11 cellular contexts compared by ENCODE assay signal in the genomic region with DNA sequence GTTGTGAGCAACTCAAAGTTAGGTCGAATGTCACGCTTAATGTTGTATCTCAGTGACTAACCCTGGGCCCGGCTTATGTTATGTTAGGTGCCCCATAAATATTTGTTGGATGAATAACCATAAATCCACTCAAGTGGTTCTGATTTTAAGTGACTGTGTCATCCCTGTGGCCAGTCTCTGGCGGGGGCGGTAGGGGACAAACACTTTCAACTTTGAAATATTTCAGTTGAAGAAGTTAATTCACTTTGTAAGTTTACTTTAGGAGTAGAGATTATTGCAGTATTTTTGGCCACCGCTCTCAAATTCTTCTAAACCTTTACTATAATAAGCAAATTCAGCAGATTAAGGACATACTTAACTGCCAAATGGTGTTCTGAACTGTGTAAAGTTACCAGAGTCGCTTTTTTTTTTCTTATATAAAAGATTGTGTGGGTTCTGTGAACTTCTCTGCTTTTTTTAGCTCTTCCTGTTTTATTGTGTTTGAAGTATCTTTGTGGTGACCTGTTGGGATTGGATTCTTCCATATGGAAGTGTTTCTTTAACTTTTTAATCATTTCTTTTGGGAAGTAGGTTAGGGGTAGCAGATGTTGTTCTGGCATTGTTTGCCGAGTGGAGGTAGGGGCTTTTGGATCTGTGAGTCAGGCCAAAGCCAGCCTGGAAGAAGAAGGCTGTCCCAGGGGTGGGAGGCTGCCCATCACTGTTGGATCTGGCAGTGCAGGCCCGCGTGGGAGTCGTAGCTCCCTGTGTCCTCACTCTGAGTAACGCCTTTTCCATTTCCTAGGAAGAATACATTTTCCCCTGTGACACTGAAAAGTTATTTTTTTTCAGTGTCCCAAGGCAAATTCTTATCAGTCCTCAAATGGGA.
DNase-seq lines count a peak whose midpoint lies in the region; ATAC-seq and TF ChIP-seq lines count a peak whose summit lies in the region.
"Had no signal": no experiment of that assay in that cellular context is flagged by ENCODE, and none has a peak within 500 bp of the region (broad histone marks: within the 10 kb centered on the region; RNA-seq: fewer than 3 reads in every experiment).

No MANE protein-coding gene starts in this region.

- H3K27ac ChIP-seq in tibial artery (peak overlapping the region; percentile 38 to 76), foreskin keratinocyte (no peak overlapping the region)

- no peaks in the 10 kb centered on the region for H3K9me3 ChIP-seq in tibial artery

- intact Hi-C loops in tibial artery (cut with DNase I; ENCODE audit: low total_unique reads), result no loop called here

- TF ChIP-seq CTCF in foreskin fibroblast (IDR thresholded peaks at IDR 0.05; ENCODE audit: low read depth, low read length) (no peak), tibial artery (IDR thresholded peaks at IDR 0.05) (no peak), foreskin keratinocyte (conservative IDR thresholded peaks at IDR 0.05) (no peak)

- ATAC-seq in foreskin keratinocyte (no peak), HG03135 (IDR thresholded peaks at IDR 0.05; ENCODE audit: unreplicated experiment) (no peak)
- ATAC-seq: naive thymus-derived CD4-positive, alpha-beta T cell had no signal

- H3K36me3 ChIP-seq in tibial artery, result no peaks in the 10 kb centered on the region

- H3K4me1 ChIP-seq in tibial artery, result peaks cover 0 to 49% (median 39%) of the 10 kb centered on the region in 4 donors
- H3K4me1 ChIP-seq in foreskin keratinocyte, result no peaks in the 10 kb centered on the region

- H3K4me3 ChIP-seq in foreskin fibroblast (ENCODE audit: low read depth in 1 of 2, low read length in 2 of 2) (no peak overlapping the region), tibial artery (no peak overlapping the region)

- H3K27me3 ChIP-seq in tibial artery, result no peaks in the 10 kb centered on the region
- no peaks in the 10 kb centered on the region for H3K27me3 ChIP-seq in foreskin keratinocyte

- DNase-seq in H4 (ENCODE audit: low spot score) (peak; percentile 71), SW480 (ENCODE audit: low spot score) (peak; percentile 91), foreskin fibroblast (peak; percentile 93 to 95), tibial artery (no peak), middle frontal gyrus (ENCODE audit: extremely low spot score, low spot score) (no peak), foreskin keratinocyte (no peak)
- DNase-seq: activated CD4-positive, alpha-beta T cell treated with anti-CD3 and anti-CD28 coated beads, Interleukin-2, amount 10 ng/mL, durations not matched to agents 7 days and 5 days; activated naive CD8-positive, alpha-beta T cell treated with anti-CD3 and anti-CD28 coated beads, Interleukin-2, amount 10 ng/mL, durations not matched to agents 7 days and 5 days; naive thymus-derived CD4-positive, alpha-beta T cell; NCI-H1048 had no signal

Comparison
In these comparisons a context has a peak if more than half of its experiments do, and no peak if none do; other contexts are left out.
1. DNase-seq: peak in H4 (single experiment), SW480 (single experiment) and foreskin fibroblast (2 of 2); none in tibial artery (0 of 2), middle frontal gyrus (single experiment) and foreskin keratinocyte (0 of 2).